Comparison of ENCODE assay signal across 27 cellular contexts in the genomic region with DNA sequence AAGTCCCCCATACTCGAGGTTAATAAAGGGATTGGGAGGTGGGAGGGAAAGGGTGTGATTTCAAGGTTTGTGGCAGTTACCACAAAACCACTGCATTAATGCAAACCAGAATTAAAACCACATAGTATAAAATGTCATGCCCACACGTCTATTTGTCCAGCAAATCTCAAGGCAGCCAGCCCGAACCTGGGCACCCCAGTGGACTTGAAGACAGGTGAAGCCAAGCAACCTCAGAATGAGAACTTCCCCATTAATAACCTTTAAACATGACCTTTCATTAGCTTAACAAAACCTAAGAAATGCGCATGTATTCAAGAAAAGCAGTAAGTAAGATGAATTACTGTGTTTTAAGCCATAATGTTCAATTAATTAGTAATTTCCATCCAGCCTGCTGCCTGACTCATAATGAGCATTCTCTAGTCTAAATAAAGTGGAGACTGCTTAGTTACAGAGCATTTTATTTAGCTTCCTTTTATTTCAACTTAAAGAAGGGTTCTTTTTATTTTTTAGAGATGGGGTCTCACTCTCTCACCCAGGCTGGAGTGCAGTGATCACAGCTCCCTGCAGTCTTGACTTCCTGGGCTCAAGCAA.
"Had no signal": no experiment of that assay in that cellular context is flagged by ENCODE, and none has a peak within 500 bp of the region (broad histone marks: within the 10 kb centered on the region; RNA-seq: fewer than 3 reads in every experiment).

No MANE protein-coding gene starts in this region.

- DNase-seq: activated CD4-positive, alpha-beta T cell treated with anti-CD3 and anti-CD28 coated beads for 1 hour; activated CD4-positive, alpha-beta T cell treated with anti-CD3 and anti-CD28 coated beads, Interleukin-2, amount 50 U/mL, for 1 hour; activated effector memory CD4-positive, alpha-beta T cell treated with Interleukin-2 at 50 U/mL for 16 hours; activated naive CD4-positive, alpha-beta T cell treated with anti-CD3 and anti-CD28 coated beads, Interleukin-2, amount 50 U/mL, for 16 hours; activated T-cell treated with anti-CD3 and anti-CD28 coated beads, Interleukin-2, amount 50 U/mL, for 4 hours; aorta; esophagus squamous epithelium; gastrocnemius medialis; head of caudate nucleus; hypothalamus; left ventricle myocardium superior; mammary epithelial cell; occipital lobe; right lobe of liver; small intestine; stimulated activated CD4-positive, alpha-beta T cell treated with anti-CD3 and anti-CD28 coated beads, Interleukin-15, amount 100 ng/mL, for 24 hours; stimulated activated CD4-positive, alpha-beta T cell treated with anti-CD3 and anti-CD28 coated beads, Interleukin-2, amount 100 ng/mL, for 48 hours; stimulated activated CD8-positive, alpha-beta memory T cell treated with anti-CD3 and anti-CD28 coated beads, Interleukin-4, amount 100 ng/mL, for 48 hours; stimulated activated naive CD4-positive, alpha-beta T cell treated with Interleukin-2 at 50 U/mL for 16 hours; upper lobe of left lung had no signal

- H3K4me3 ChIP-seq: breast epithelium, coronary artery, esophagus squamous epithelium, gastrocnemius medialis, right lobe of liver, thoracic aorta, upper lobe of left lung had no signal

- H3K36me3 ChIP-seq: breast epithelium, right lobe of liver, thoracic aorta, upper lobe of left lung had no signal

- ATAC-seq: activated T-cell treated with anti-CD3 and anti-CD28 coated beads, Interleukin-2, amount 50 U/mL, for 4 hours; gastrocnemius medialis; left ventricle myocardium superior; right lobe of liver; SK-N-SH treated with all-trans-retinoic acid at 6 μM for 48 hours had no signal

- H3K4me3 Mint-ChIP-seq: activated T-cell treated with anti-CD3 and anti-CD28 coated beads, Interleukin-2, amount 50 U/mL, for 4 hours; neural crest cell; T-helper 2 cell treated with Interferon-gamma antibody and Interleukin-4, amounts not matched to agents 5 μg/mL and 100 μg/mL, for 36 hours had no signal

- H3K27ac ChIP-seq: breast epithelium, coronary artery, esophagus squamous epithelium, right lobe of liver, thoracic aorta, upper lobe of left lung, VCaP had no signal

- H3K9me3 ChIP-seq: gastrocnemius medialis, right lobe of liver, thoracic aorta had no signal

- FAIRE-seq: small intestine had no signal

- H3K27me3 ChIP-seq: breast epithelium, gastrocnemius medialis, right lobe of liver, upper lobe of left lung had no signal

- H3K27ac Mint-ChIP-seq: T-helper 2 cell treated with Interferon-gamma antibody and Interleukin-4, amounts not matched to agents 5 μg/mL and 100 μg/mL, for 36 hours had no signal
